8 cellular contexts compared by ENCODE assay signal in genomic region chr10:71748671-71749191, GRCh38. TPM values are rescaled to one million over a fixed set of nuclear protein-coding genes. Genes with fewer than 3 reads are reported as not detected.
DNase-seq lines count a peak whose midpoint lies in the region; ATAC-seq and TF ChIP-seq lines count a peak whose summit lies in the region.

No MANE protein-coding gene starts in this region.

- ATAC-seq in GM21825 (IDR thresholded peaks at IDR 0.05; ENCODE audit: unreplicated experiment) = peak; percentile 54
- no peak for ATAC-seq in HG03457 (IDR thresholded peaks at IDR 0.05; ENCODE audit: unreplicated experiment)

- WGBS in adrenal gland, 4 donors = 19 to 33% (median 29%) methylated on average over 10 to 15 of the region's 15 CpGs

- TF ChIP-seq CTCF in adrenal gland (IDR thresholded peaks at IDR 0.05) = no peak

- H3K27me3 ChIP-seq in BLaER1 (no peaks in the 10 kb centered on the region), adrenal gland (no peaks in the 10 kb centered on the region), muscle layer of colon (ENCODE audit: control insufficient read depth in 1 of 2, insufficient read depth in 2 of 2, low read length in 2 of 2) (no peaks in the 10 kb centered on the region)

- H3K4me2 ChIP-seq in BLaER1 = peak overlapping the region; percentile 95

- DNase-seq in T follicular helper cell (ENCODE audit: low read depth) = peak; percentile 59
- peak; percentile 59 to 86 (median 77) for DNase-seq in adrenal gland
- DNase-seq in substantia nigra (lab: John Stamatoyannopoulos, UW) = peak in 27 of 49 donors; percentile 12 to 77 (median 52)
- DNase-seq in hepatic stellate cell (ENCODE audit: low spot score) = no peak

- TF ChIP-seq POLR2A in adrenal gland (IDR thresholded peaks at IDR 0.05) = no peak

- H3K4me1 ChIP-seq in BLaER1 = peaks cover 85% of the 10 kb centered on the region
- peaks cover 35 to 37% of the 10 kb centered on the region in 2 donors for H3K4me1 ChIP-seq in adrenal gland (replicated peaks in 1 of 2)
- peaks cover 42% of the 10 kb centered on the region for H3K4me1 ChIP-seq in muscle layer of colon (ENCODE audit: insufficient read depth, low read length)

- peak overlapping the region; percentile 96 for H3K27ac ChIP-seq in BLaER1
- peak overlapping the region; percentile 14 to 80 (median 48) for H3K27ac ChIP-seq in adrenal gland
- H3K27ac ChIP-seq in muscle layer of colon (ENCODE audit: low read depth, low read length) = peak overlapping the region; percentile 53
- peak overlapping the region; percentile 57 for H3K27ac ChIP-seq in substantia nigra (ENCODE audit: low read depth, low read length, poor library complexity, severe bottlenecking)

- intact Hi-C loops in adrenal gland (cut with DNase I) = no loop called here

- H3K4me3 ChIP-seq in BLaER1 (0 out of 2 replicates have a peak overlapping the region, but pooled peaks have one; percentile 9), adrenal gland (no peak overlapping the region), muscle layer of colon (ENCODE audit: low read depth in 1 of 2, low read length in 2 of 2) (no peak overlapping the region)

- H3K36me3 ChIP-seq in BLaER1 = no peaks in the 10 kb centered on the region
- H3K36me3 ChIP-seq in adrenal gland (replicated peaks in 1 of 2) = peaks cover 0 to 17% of the 10 kb centered on the region in 2 donors
- peaks cover 42% of the 10 kb centered on the region for H3K36me3 ChIP-seq in muscle layer of colon (ENCODE audit: insufficient read depth, low read length)

- H3K9ac ChIP-seq in BLaER1 (peak overlapping the region; percentile 77), muscle layer of colon (ENCODE audit: low read length) (no peak overlapping the region)

- H3K9me3 ChIP-seq in BLaER1 = no peaks in the 10 kb centered on the region
- no peaks in the 10 kb centered on the region for H3K9me3 ChIP-seq in adrenal gland (replicated peaks in 1 of 3)
- H3K9me3 ChIP-seq in muscle layer of colon (ENCODE audit: low read length) = no peaks in the 10 kb centered on the region

- no peaks in the 10 kb centered on the region for H4K20me1 ChIP-seq in BLaER1

RNA-seq across cellular contexts. Expression of gene VSIR, which starts 24.6 kb away (rescaled TPM):
- 10 to 100 TPM; 14.1 to 71.7 (median 41.5) TPM for total RNA-seq in adrenal gland
- polyA plus RNA-seq in adrenal gland = 10 to 100 TPM; 10.8 to 17.1 (median 15.3) TPM

RNA-seq across cellular contexts. Expression of gene C10orf105, which starts 29.2 kb away (rescaled TPM):
- total RNA-seq in adrenal gland = under 1 TPM in 6 of 8 donors, not detected in 2; 0.07 to 0.48 (median 0.11) TPM
- under 1 TPM; 0.07 to 0.08 (median 0.07) TPM for polyA plus RNA-seq in adrenal gland
